Comparison of ENCODE assay signal across 29 cellular contexts in the genomic region with DNA sequence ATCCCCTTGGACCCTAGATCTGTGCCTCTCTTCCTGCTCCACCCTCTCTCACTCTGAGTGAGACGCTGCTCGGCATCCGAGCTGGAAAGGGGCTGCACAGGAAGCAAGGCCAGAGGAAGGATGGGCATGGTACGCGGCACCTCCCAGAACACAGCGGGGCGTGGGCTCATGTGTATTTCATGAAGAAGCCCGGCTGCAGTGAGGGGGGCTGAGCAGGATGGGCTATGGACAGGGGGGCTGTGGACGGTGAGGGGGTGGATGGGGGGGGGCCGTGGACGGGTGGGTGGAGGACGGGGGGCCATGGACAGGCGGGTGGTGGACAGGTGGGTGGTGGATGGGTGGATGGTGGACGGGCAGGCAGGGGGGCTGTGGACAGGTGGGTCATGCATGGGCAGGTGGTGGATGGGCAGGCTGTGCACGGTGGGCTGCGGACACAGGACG. TPM values are rescaled to one million over a fixed set of nuclear protein-coding genes. Genes with fewer than 3 reads are reported as not detected.
DNase-seq lines count a peak whose midpoint lies in the region; ATAC-seq and TF ChIP-seq lines count a peak whose summit lies in the region.
"Had no signal": no experiment of that assay in that cellular context is flagged by ENCODE, and none has a peak within 500 bp of the region (broad histone marks: within the 10 kb centered on the region; RNA-seq: fewer than 3 reads in every experiment).

No MANE protein-coding gene starts in this region.

- H3K9me3 ChIP-seq in osteoblast (ENCODE audit: low read depth, low read length) (no peaks in the 10 kb centered on the region), transverse colon (no peaks in the 10 kb centered on the region)
- H3K9me3 ChIP-seq: upper lobe of left lung had no signal

- TF ChIP-seq CTCF in chondrocyte (IDR thresholded peaks at IDR 0.05) (no peak), osteoblast (IDR thresholded peaks at IDR 0.05; ENCODE audit: extremely low read depth, low read depth, low read length) (no peak), transverse colon (IDR thresholded peaks at IDR 0.05) (no peak)

- no peak for TF ChIP-seq POLR2A in transverse colon (IDR thresholded peaks at IDR 0.05)

- H3K4me3 Mint-ChIP-seq in chondrocyte (ENCODE audit: unreplicated experiment), result no peak overlapping the region
- H3K4me3 Mint-ChIP-seq: activated CD4-positive, alpha-beta memory T cell treated with anti-CD3 and anti-CD28 coated beads, Interleukin-2, amount 10 ng/mL, durations not matched to agents 7 days and 5 days; naive B cell; stimulated activated naive CD8-positive, alpha-beta T cell treated with anti-CD3 and anti-CD28 coated beads, Interleukin-15, Interleukin-2, amounts not matched to agents 100 ng/mL and 50 ng/mL, for 24 hours; T-helper 17 cell had no signal

- peaks cover 9% of the 10 kb centered on the region for H4K20me1 ChIP-seq in osteoblast (ENCODE audit: insufficient read depth, low read length)

- no peak overlapping the region for H2AFZ ChIP-seq in osteoblast (ENCODE audit: low read length)

- no peaks in the 10 kb centered on the region for H3K4me1 Mint-ChIP-seq in chondrocyte (ENCODE audit: low read depth)
- H3K4me1 Mint-ChIP-seq: activated CD4-positive, alpha-beta memory T cell treated with anti-CD3 and anti-CD28 coated beads, Interleukin-2, amount 10 ng/mL, durations not matched to agents 7 days and 5 days had no signal

- H3K36me3 Mint-ChIP-seq in chondrocyte (ENCODE audit: low read depth), result peaks cover 15% of the 10 kb centered on the region

- H3K9me3 Mint-ChIP-seq in chondrocyte (ENCODE audit: low read depth), result no peaks in the 10 kb centered on the region
- H3K9me3 Mint-ChIP-seq: activated CD4-positive, alpha-beta memory T cell treated with anti-CD3 and anti-CD28 coated beads, Interleukin-2, amount 10 ng/mL, durations not matched to agents 7 days and 5 days; stimulated activated naive CD8-positive, alpha-beta T cell treated with anti-CD3 and anti-CD28 coated beads, Interleukin-15, Interleukin-2, amounts not matched to agents 100 ng/mL and 50 ng/mL, for 24 hours had no signal

- no peak for TF ChIP-seq EP300 in transverse colon (IDR thresholded peaks at IDR 0.05; ENCODE audit: low read depth)

- H3K27ac ChIP-seq in osteoblast (ENCODE audit: low read depth, low read length) (no peak overlapping the region), transverse colon (no peak overlapping the region)
- H3K27ac ChIP-seq: BLaER1 treated with 17β-estradiol and CSF1 and Interleukin-3, amounts not matched to agents 10 nM and 100 nM; skin epidermis; upper lobe of left lung; VCaP had no signal

- ATAC-seq in Right ventricle myocardium superior (ENCODE audit: poor library complexity), result no peak
- ATAC-seq: Panc1, T-helper 17 cell had no signal

- H3K36me3 ChIP-seq in osteoblast (ENCODE audit: insufficient read depth, low read length) (peaks cover 7% of the 10 kb centered on the region), transverse colon (peaks cover 0 to 16% (median 5%) of the 10 kb centered on the region in 4 donors)

- no peaks in the 10 kb centered on the region for H3K27me3 Mint-ChIP-seq in chondrocyte (ENCODE audit: low read depth)
- H3K27me3 Mint-ChIP-seq: activated CD4-positive, alpha-beta memory T cell treated with anti-CD3 and anti-CD28 coated beads, Interleukin-2, amount 10 ng/mL, durations not matched to agents 7 days and 5 days; naive B cell; stimulated activated naive CD8-positive, alpha-beta T cell treated with anti-CD3 and anti-CD28 coated beads, Interleukin-15, Interleukin-2, amounts not matched to agents 100 ng/mL and 50 ng/mL, for 24 hours; T-helper 17 cell had no signal

- in situ Hi-C loops in transverse colon (cut with MboI; ENCODE audit: low pct_ligation_motif_present in 1 of 4, low pct_unique_long_range_greater_than_20kb in 1 of 4, low sequenced_read_pairs in 3 of 4), result no loop called here

- peaks cover 23% of the 10 kb centered on the region for H3K79me2 ChIP-seq in osteoblast (ENCODE audit: insufficient read depth, low read length)

- intact Hi-C loops in cardiac septum (cut with DNase I) (no loop called here), Right ventricle myocardium superior (cut with DNase I) (no loop called here), transverse colon (cut with DNase I; ENCODE audit: low total_unique reads) (no loop called here)

- no peak overlapping the region for H3K4me2 ChIP-seq in osteoblast (ENCODE audit: insufficient read depth, low read length)
- H3K4me2 ChIP-seq: BLaER1 treated with 17β-estradiol and CSF1 and Interleukin-3, amounts not matched to agents 10 nM and 100 nM had no signal

- no peak overlapping the region for H3K27ac Mint-ChIP-seq in chondrocyte (ENCODE audit: unreplicated experiment)
- H3K27ac Mint-ChIP-seq: activated CD4-positive, alpha-beta memory T cell treated with anti-CD3 and anti-CD28 coated beads, Interleukin-2, amount 10 ng/mL, durations not matched to agents 7 days and 5 days; stimulated activated naive CD8-positive, alpha-beta T cell treated with anti-CD3 and anti-CD28 coated beads, Interleukin-15, Interleukin-2, amounts not matched to agents 100 ng/mL and 50 ng/mL, for 24 hours; T-helper 17 cell had no signal

- H3K4me1 ChIP-seq in osteoblast (ENCODE audit: insufficient read depth, low read length) (no peaks in the 10 kb centered on the region), transverse colon (no peaks in the 10 kb centered on the region)
- H3K4me1 ChIP-seq: BLaER1 treated with 17β-estradiol and CSF1 and Interleukin-3, amounts not matched to agents 10 nM and 100 nM had no signal

- H3K4me3 ChIP-seq in osteoblast (ENCODE audit: insufficient read depth, low read length) (no peak overlapping the region), transverse colon (no peak overlapping the region)
- H3K4me3 ChIP-seq: BLaER1 treated with 17β-estradiol and CSF1 and Interleukin-3, amounts not matched to agents 10 nM and 100 nM; skin epidermis; upper lobe of left lung had no signal

- DNase-seq in cardiac septum (ENCODE audit: low spot score) (peak; percentile 53), Right ventricle myocardium superior (no peak), chondrocyte (ENCODE audit: low spot score) (peak; percentile 85), osteoblast (ENCODE audit: insufficient read length, low spot score, missing footprints) (peak; percentile 57), transverse colon (peak; percentile 5), NCI-H1417 treated with DMSO at 0.1 percent for 48 hours (lab: John Stamatoyannopoulos, UW) (no peak), midbrain (lab: John Stamatoyannopoulos, UW) (no peak)
- DNase-seq in activated CD4-positive, alpha-beta T cell treated with anti-CD3 and anti-CD28 coated beads, Interleukin-2, amount 50 U/mL, for 1 hour, result no peak
- DNase-seq: ACHN; activated CD4-positive, alpha-beta memory T cell treated with anti-CD3 and anti-CD28 coated beads, Interleukin-2, amount 10 ng/mL, durations not matched to agents 7 days and 5 days; activated naive CD4-positive, alpha-beta T cell treated with Interleukin-2 at 50 U/mL for 16 hours; anterior cingulate cortex; central memory CD4-positive, alpha-beta T cell; foreskin fibroblast; hippocampal formation; KG1; mammary epithelial cell; naive B cell; NCI-H146; NCI-H524 treated with DMSO at 0.1 percent for 48 hours; stimulated activated CD4-positive, alpha-beta T cell treated with anti-CD3 and anti-CD28 coated beads, Interleukin-4, amount 100 ng/mL, for 4 hours; T-helper 17 cell had no signal

- H3K27me3 ChIP-seq in osteoblast (ENCODE audit: insufficient read depth, low read length) (no peaks in the 10 kb centered on the region), transverse colon (no peaks in the 10 kb centered on the region)
- H3K27me3 ChIP-seq: BLaER1 treated with 17β-estradiol and CSF1 and Interleukin-3, amounts not matched to agents 10 nM and 100 nM; upper lobe of left lung had no signal

- WGBS in transverse colon (ENCODE audit: low coverage in 1 of 2), 2 donors, result 86 to 94% methylated on average over 8 to 17 of the region's 17 CpGs

RNA-seq across cellular contexts. Expression of a gene that starts 28.5 kb away (rescaled TPM):
- total RNA-seq in cardiac septum, result 23.5 TPM
- 25.4 TPM for total RNA-seq in Right ventricle myocardium superior
- total RNA-seq in chondrocyte, result 27.6 to 32.1 TPM (median 29.1 TPM) in 3 replicates
- total RNA-seq in osteoblast, result 31.8 and 35.8 TPM in 2 replicates
- total RNA-seq in transverse colon, result 100 to 1,000 TPM in 2 of 4 donors, 10 to 100 TPM in 2; 56.5 to 183 (median 92.9) TPM

RNA-seq across cellular contexts. Expression of a gene that starts 41.5 kb away (rescaled TPM):
- total RNA-seq in cardiac septum, result 7.9 TPM
- 13.8 TPM for total RNA-seq in Right ventricle myocardium superior
- total RNA-seq in chondrocyte, result 0.99 to 5.4 TPM (median 5.1 TPM) in 3 replicates
- 9.4 and 11.2 TPM in 2 replicates for total RNA-seq in osteoblast
- total RNA-seq in transverse colon, result 100 to 1,000 TPM in 2 of 4 donors, 10 to 100 TPM in 2; 48.4 to 211 (median 109) TPM
- total RNA-seq: HT1080 had no signal

Comparison
In these comparisons a context has a peak if more than half of its experiments do, and no peak if none do; other contexts are left out.
1. DNase-seq: peak in cardiac septum (single experiment), chondrocyte (single experiment), osteoblast (single experiment) and transverse colon (single experiment); none in Right ventricle myocardium superior (single experiment), NCI-H1417 treated with DMSO at 0.1 percent for 48 hours (single experiment), activated CD4-positive, alpha-beta T cell treated with anti-CD3 and anti-CD28 coated beads, Interleukin-2, amount 50 U/mL, for 1 hour (single experiment) and midbrain (single experiment).